ENCODE assay signal across 1 cellular context in genomic region chr17:55446581-55447205, GRCh38.
TF ChIP-seq lines count a peak whose summit lies in the region.

No MANE protein-coding gene starts in this region.

TF ChIP-seq in HepG2, 621 proteins besides CTCF, POLR2A, EP300 and RAD21 (continued from another document):
- TF ChIP-seq PRDM10 (CRISPR knock-in tag; IDR thresholded peaks at IDR 0.05; ENCODE audit: low read depth) (no peak; the same call in 1 of the 2 replicates), PATZ1 (CRISPR knock-in tag; IDR thresholded peaks at IDR 0.05) (no peak; the same call in 1 of the 2 replicates), MEF2D (CRISPR knock-in tag; IDR thresholded peaks at IDR 0.05) (peak; percentile 91)
